In genomic region chr1:66351913-66352312, GRCh38 we compare ENCODE assay signal across 1 cellular context.
TF ChIP-seq lines count a peak whose summit lies in the region.

No MANE protein-coding gene starts in this region.

TF ChIP-seq in WTC11, 78 proteins besides CTCF, POLR2A, EP300 and RAD21 (continued from another document):
- no peak for TF ChIP-seq IRF1 (CRISPR knock-in tag; IDR thresholded peaks at IDR 0.05)
